Comparison of ENCODE assay signal across 21 cellular contexts in genomic region chr1:32431736-32432400, GRCh38. TPM values are rescaled to one million over a fixed set of nuclear protein-coding genes. Genes with fewer than 3 reads are reported as not detected.
DNase-seq lines count a peak whose midpoint lies in the region; ATAC-seq, FAIRE-seq and TF ChIP-seq lines count a peak whose summit lies in the region.
"Had no signal": no experiment of that assay in that cellular context is flagged by ENCODE, and none has a peak within 500 bp of the region (broad histone marks: within the 10 kb centered on the region; RNA-seq: fewer than 3 reads in every experiment).

No MANE protein-coding gene starts in this region.

- no peaks in the 10 kb centered on the region for H3K9me3 ChIP-seq in Karpas-422 (ENCODE audit: low read length)
- H3K9me3 ChIP-seq: neutrophil, prostate gland, upper lobe of left lung had no signal

- H3K9me2 ChIP-seq in Karpas-422 (replicated peaks; ENCODE audit: insufficient read depth, low read length), result no peaks in the 10 kb centered on the region

- H3K36me3 Mint-ChIP-seq in stimulated activated memory B cell treated with anti-CD40 and anti-IgM and Interleukin-4, amounts not matched to agents 10 μg/mL and 1 μg/mL and 100 μg/mL, for 72 hours, result no peaks in the 10 kb centered on the region
- no peaks in the 10 kb centered on the region for H3K36me3 Mint-ChIP-seq in type B pancreatic cell
- H3K36me3 Mint-ChIP-seq: CD4-positive, CD25-positive, alpha-beta regulatory T cell; WTC11 had no signal

- H3K4me1 ChIP-seq in Karpas-422 (ENCODE audit: low read length), result peaks cover 8% of the 10 kb centered on the region
- H3K4me1 ChIP-seq: prostate gland had no signal

- ATAC-seq in stimulated activated memory B cell treated with anti-CD40 and anti-IgM and Interleukin-4, amounts not matched to agents 10 μg/mL and 1 μg/mL and 100 μg/mL, for 72 hours, result peak; percentile 74
- no peak for ATAC-seq in GM19467 (IDR thresholded peaks at IDR 0.05; ENCODE audit: unreplicated experiment)
- ATAC-seq: K562, left cardiac atrium, WTC11 had no signal

- peaks cover 1% of the 10 kb centered on the region for H3K27me3 Mint-ChIP-seq in stimulated activated memory B cell treated with anti-CD40 and anti-IgM and Interleukin-4, amounts not matched to agents 10 μg/mL and 1 μg/mL and 100 μg/mL, for 72 hours
- peaks cover 21% of the 10 kb centered on the region for H3K27me3 Mint-ChIP-seq in type B pancreatic cell

- in situ Hi-C loops in GM13977 (cut with MboI; ENCODE audit: low pct_unique_long_range_greater_than_20kb, low sequenced_read_pairs, unreplicated experiment), result no loop called here

- H3K4me1 Mint-ChIP-seq in stimulated activated memory B cell treated with anti-CD40 and anti-IgM and Interleukin-4, amounts not matched to agents 10 μg/mL and 1 μg/mL and 100 μg/mL, for 72 hours, result peaks cover 28% of the 10 kb centered on the region
- H3K4me1 Mint-ChIP-seq in type B pancreatic cell (ENCODE audit: unreplicated experiment), result no peaks in the 10 kb centered on the region
- H3K4me1 Mint-ChIP-seq: CD4-positive, CD25-positive, alpha-beta regulatory T cell had no signal

- TF ChIP-seq CTCF in GM13977 (IDR thresholded peaks at IDR 0.05; ENCODE audit: extremely low read depth, insufficient read depth, missing control alignments), result no peak
- no peak for TF ChIP-seq CTCF in bronchial epithelial cell (IDR thresholded peaks at IDR 0.05; ENCODE audit: insufficient read depth, low read length, severe bottlenecking)
- TF ChIP-seq CTCF in type B pancreatic cell (conservative IDR thresholded peaks at IDR 0.05), result no peak

- H3K4me3 ChIP-seq in Karpas-422 (ENCODE audit: low read length) (no peak overlapping the region), bronchial epithelial cell (ENCODE audit: low read depth, low read length) (no peak overlapping the region)
- H3K4me3 ChIP-seq: K562, prostate gland, upper lobe of left lung had no signal

- peak; percentile 71 for DNase-seq in GM13977 (ENCODE audit: low spot score)
- peak; percentile 36 for DNase-seq in Karpas-422
- peak; percentile 20 for DNase-seq in bronchial epithelial cell (ENCODE audit: low read depth)
- no peak for DNase-seq in type B pancreatic cell (ENCODE audit: extremely low spot score, unreplicated experiment)
- no peak for DNase-seq in activated T-cell treated with anti-CD3 and anti-CD28 coated beads for 4 hours
- no peak for DNase-seq in D341Med (ENCODE audit: low spot score)
- DNase-seq: activated CD4-positive, alpha-beta T cell treated with anti-CD3 and anti-CD28 coated beads, Interleukin-2, amount 50 U/mL, for 4 hours; CD4-positive, CD25-positive, alpha-beta regulatory T cell; left cardiac atrium; NCI-H146; NCI-H510A treated with DMSO at 0.1 percent for 48 hours; stimulated activated CD8-positive, alpha-beta memory T cell treated with anti-CD3 and anti-CD28 coated beads, Interleukin-4, amount 100 ng/mL, for 48 hours; T1000; upper lobe of left lung had no signal

- H3K27me3 ChIP-seq in Karpas-422 (ENCODE audit: low read length) (no peaks in the 10 kb centered on the region), bronchial epithelial cell (ENCODE audit: control insufficient read depth, insufficient read depth, low read length) (peaks cover under 1% of the 10 kb centered on the region)

- H3K9me3 Mint-ChIP-seq in stimulated activated memory B cell treated with anti-CD40 and anti-IgM and Interleukin-4, amounts not matched to agents 10 μg/mL and 1 μg/mL and 100 μg/mL, for 72 hours, result no peaks in the 10 kb centered on the region
- H3K9me3 Mint-ChIP-seq in type B pancreatic cell, result no peaks in the 10 kb centered on the region
- H3K9me3 Mint-ChIP-seq: CD4-positive, CD25-positive, alpha-beta regulatory T cell had no signal

- FAIRE-seq in bronchial epithelial cell (lab: Jason Lieb, UNC), result no peak
- FAIRE-seq: K562 had no signal

- no peak overlapping the region for H3K4me3 Mint-ChIP-seq in stimulated activated memory B cell treated with anti-CD40 and anti-IgM and Interleukin-4, amounts not matched to agents 10 μg/mL and 1 μg/mL and 100 μg/mL, for 72 hours
- H3K4me3 Mint-ChIP-seq in type B pancreatic cell, result no peak overlapping the region
- H3K4me3 Mint-ChIP-seq: CD4-positive, CD25-positive, alpha-beta regulatory T cell; WTC11 had no signal

- H3K9ac ChIP-seq in Karpas-422 (ENCODE audit: low read length), result no peak overlapping the region

- no peaks in the 10 kb centered on the region for H3K36me3 ChIP-seq in Karpas-422 (ENCODE audit: insufficient read depth, low read length)
- H3K36me3 ChIP-seq in bronchial epithelial cell (ENCODE audit: control insufficient read depth, insufficient read depth, low read length), result no peaks in the 10 kb centered on the region
- H3K36me3 ChIP-seq: neutrophil, prostate gland, upper lobe of left lung had no signal

- no peak overlapping the region for H3K4me2 ChIP-seq in Karpas-422 (ENCODE audit: low read depth, low read length, poor library complexity, severe bottlenecking)

- no peaks in the 10 kb centered on the region for H4K20me1 ChIP-seq in Karpas-422 (ENCODE audit: insufficient read depth, low read depth, low read length)

- no peak overlapping the region for H2AFZ ChIP-seq in Karpas-422 (ENCODE audit: low read length)

- H3K79me2 ChIP-seq in Karpas-422 (ENCODE audit: low read length), result no peaks in the 10 kb centered on the region

- peak overlapping the region; percentile 7 for H3K27ac Mint-ChIP-seq in stimulated activated memory B cell treated with anti-CD40 and anti-IgM and Interleukin-4, amounts not matched to agents 10 μg/mL and 1 μg/mL and 100 μg/mL, for 72 hours
- no peak overlapping the region for H3K27ac Mint-ChIP-seq in type B pancreatic cell
- H3K27ac Mint-ChIP-seq: CD4-positive, CD25-positive, alpha-beta regulatory T cell; WTC11 had no signal

- no peak overlapping the region for H3K27ac ChIP-seq in Karpas-422 (ENCODE audit: low read length)
- H3K27ac ChIP-seq: epithelial cell of prostate, neutrophil, prostate gland, upper lobe of left lung had no signal

RNA-seq across cellular contexts. Expression of gene ZBTB8B, which starts 33.0 kb away (rescaled TPM):
- total RNA-seq in Karpas-422 (2014; rRNA removed; shearing (Covaris generic); ENCODE audit: low replicate concordance), result not detected in 2 replicates
- total RNA-seq in bronchial epithelial cell (not detected in 2 replicates), type B pancreatic cell (ENCODE audit: low replicate concordance) (0.74 and 1.9 TPM in 2 replicates)
- total RNA-seq: CD4-positive, CD25-positive, alpha-beta regulatory T cell; K562 had no signal

RNA-seq across cellular contexts. Expression of gene BSDC1, which starts 37.6 kb away (rescaled TPM):
- total RNA-seq in Karpas-422 (2014; rRNA removed; shearing (Covaris generic); ENCODE audit: low replicate concordance), result 45.1 and 50.0 TPM in 2 replicates
- total RNA-seq in bronchial epithelial cell (35.5 and 45.6 TPM in 2 replicates), type B pancreatic cell (ENCODE audit: low replicate concordance) (66.5 and 71.3 TPM in 2 replicates)

Comparison
In these comparisons a context has a peak if more than half of its experiments do, and no peak if none do; other contexts are left out.
1. DNase-seq: peak in GM13977 (single experiment), Karpas-422 (single experiment) and bronchial epithelial cell (single experiment); none in type B pancreatic cell (single experiment), activated T-cell treated with anti-CD3 and anti-CD28 coated beads for 4 hours (single experiment) and D341Med (single experiment).